ENCODE assay signal across 1 cellular context in genomic region chr1:10377365-10378029, GRCh38.
TF ChIP-seq lines count a peak whose summit lies in the region.

No MANE protein-coding gene starts in this region.

TF ChIP-seq in HepG2, 621 proteins besides CTCF, POLR2A, EP300 and RAD21:
- TF ChIP-seq YEATS2 (CRISPR knock-in tag; IDR thresholded peaks at IDR 0.05; ENCODE audit: borderline replicate concordance) (0 out of 2 replicates have a peak, but pooled peaks have one; percentile 20), STAG1 (CRISPR knock-in tag; IDR thresholded peaks at IDR 0.05) (peak; percentile 75), ZNF614 (CRISPR knock-in tag; IDR thresholded peaks at IDR 0.05; ENCODE audit: borderline replicate concordance) (0 out of 2 replicates have a peak, but pooled peaks have one; percentile 17), TEAD3 (CRISPR knock-in tag; optimal IDR thresholded peaks at IDR 0.05; ENCODE audit: borderline replicate concordance) (peak; percentile 13), NFE2L2 (IDR thresholded peaks at IDR 0.05; ENCODE audit: low read length) (peak; percentile 25; the same call in 1 of the 2 replicates), SAP130 (CRISPR knock-in tag; IDR thresholded peaks at IDR 0.05; ENCODE audit: low read depth) (0 out of 2 replicates have a peak, but pooled peaks have one; percentile 14), SMC3 (IDR thresholded peaks at IDR 0.05; ENCODE audit: low read length) (peak; percentile 82)
TF ChIP-seq in HepG2: peak in this region for 7; not testable (repeated sequence) for 614.
